In the genomic region with DNA sequence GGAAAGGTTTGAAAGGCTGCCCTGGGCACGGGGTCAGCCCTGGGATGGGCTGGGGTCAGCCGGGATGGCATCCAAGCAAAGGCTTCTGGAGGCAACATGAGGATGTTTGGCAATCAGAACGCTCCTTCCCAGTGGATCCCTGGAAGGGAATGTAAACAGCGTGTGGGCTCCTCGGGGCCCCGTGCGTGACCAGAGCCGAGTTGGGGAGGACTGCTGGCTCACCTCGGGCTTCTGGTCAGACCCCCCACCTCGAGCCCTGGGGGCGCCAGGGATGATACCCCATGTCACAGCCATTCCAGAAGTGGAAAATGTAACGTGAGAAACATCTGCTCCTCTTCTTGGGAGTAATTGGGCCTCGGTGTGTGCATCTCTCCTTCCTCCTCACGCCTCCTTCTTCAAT, we compare ENCODE assay signal across 14 cellular contexts.
DNase-seq lines count a peak whose midpoint lies in the region; ATAC-seq and TF ChIP-seq lines count a peak whose summit lies in the region.
"Had no signal": no experiment of that assay in that cellular context is flagged by ENCODE, and none has a peak within 500 bp of the region (broad histone marks: within the 10 kb centered on the region; RNA-seq: fewer than 3 reads in every experiment).

No MANE protein-coding gene starts in this region.

- peaks cover 17% of the 10 kb centered on the region for H3K4me1 ChIP-seq in IMR-90 (ENCODE audit: control insufficient read depth, insufficient read depth, low read length)
- H3K4me1 ChIP-seq in neural progenitor cell, result peaks cover 7% of the 10 kb centered on the region
- H3K4me1 ChIP-seq: BLaER1 treated with 17β-estradiol and CSF1 and Interleukin-3, amounts not matched to agents 10 nM and 100 nM; HAP-1 had no signal

- H3K23ac ChIP-seq in IMR-90 (ENCODE audit: low read depth, low read length), result no peak overlapping the region

- no peaks in the 10 kb centered on the region for H3F3A ChIP-seq in neural progenitor cell (ENCODE audit: low read depth)

- peak overlapping the region; percentile 47 for H2BK5ac ChIP-seq in IMR-90 (ENCODE audit: low read depth, low read length, poor library complexity, severe bottlenecking)

- H3K9me1 ChIP-seq in IMR-90 (ENCODE audit: insufficient read depth, low read length), result peaks cover 12% of the 10 kb centered on the region

- DNase-seq in IMR-90 (peak; percentile 36), dorsolateral prefrontal cortex (no peak), neural progenitor cell (ENCODE audit: low spot score) (no peak), immature natural killer cell (no peak), DMS153 (lab: John Stamatoyannopoulos, UW) (no peak), UCSD-AML1 (lab: John Stamatoyannopoulos, UW; ENCODE audit: unreplicated experiment) (no peak)
- DNase-seq: Karpas-422, NCI-H1105 treated with DMSO at 0.1 percent for 48 hours, NCI-H187, NCI-H446, PC-9 had no signal

- peaks cover 29% of the 10 kb centered on the region for H3K4me1 Mint-ChIP-seq in neural progenitor cell
- H3K4me1 Mint-ChIP-seq in immature natural killer cell, result no peaks in the 10 kb centered on the region

- intact Hi-C loops in IMR-90 (cut with micrococcal nuclease), result loop anchor here (2.0 to 10.0 kb wide), 2 partner anchors 37 to 289 kb away; no protein-coding TSS in a partner anchor
- intact Hi-C loops in dorsolateral prefrontal cortex (cut with DNase I), result no loop called here

- dilution Hi-C loops in IMR-90 (cut with HindIII; ENCODE audit: low sequenced_read_pairs, unreplicated experiment), result no loop called here

- no peaks in the 10 kb centered on the region for H3K79me2 ChIP-seq in neural progenitor cell (ENCODE audit: low read depth)

- H2AK5ac ChIP-seq in IMR-90 (ENCODE audit: low read depth, low read length), result 0 out of 2 replicates have a peak overlapping the region, but pooled peaks have one; percentile 17

- no TSS peak for BruUV-seq in IMR-90 (replicated peaks; lab: Mats Ljungman, UMichigan)

- no peaks in the 10 kb centered on the region for H3K9me3 ChIP-seq in IMR-90 (ENCODE audit: control insufficient read depth, insufficient read depth, low read length)
- no peaks in the 10 kb centered on the region for H3K9me3 ChIP-seq in neural progenitor cell (ENCODE audit: low read depth)
- H3K9me3 ChIP-seq: HAP-1 had no signal

- H2BK20ac ChIP-seq in IMR-90 (ENCODE audit: low read depth, low read length), result peak overlapping the region; percentile 85; the same call in 1 of the 2 replicates

- peak overlapping the region; percentile 20; the same call in 1 of the 3 replicates for H2BK15ac ChIP-seq in IMR-90 (ENCODE audit: low read depth, low read length)

- 0 out of 2 replicates have a peak overlapping the region, but pooled peaks have one; percentile 18 for H3K56ac ChIP-seq in IMR-90 (ENCODE audit: extremely low read depth, insufficient read depth, low read length)

- H2AK9ac ChIP-seq in IMR-90 (replicated peaks; ENCODE audit: low read depth, low read length, poor library complexity), result peak overlapping the region; percentile 13

- H2AFZ ChIP-seq in IMR-90 (replicated peaks; ENCODE audit: low read length, poor library complexity) (peak overlapping the region; percentile 79), neural progenitor cell (replicated peaks) (no peak overlapping the region)
- H2AFZ ChIP-seq: PC-9 had no signal

- H3K4me3 ChIP-seq in IMR-90 (ENCODE audit: insufficient read depth, low read depth, low read length) (no peak overlapping the region), dorsolateral prefrontal cortex (no peak overlapping the region), neural progenitor cell (no peak overlapping the region)
- H3K4me3 ChIP-seq: BLaER1 treated with 17β-estradiol and CSF1 and Interleukin-3, amounts not matched to agents 10 nM and 100 nM; HAP-1; PC-9 had no signal

- H4K91ac ChIP-seq in IMR-90 (ENCODE audit: insufficient read depth, low read depth, low read length), result peak overlapping the region; percentile 60

- no peak for TF ChIP-seq POLR2A in IMR-90 (IDR thresholded peaks at IDR 0.05; ENCODE audit: low read depth, low read length)

- H4K20me1 ChIP-seq in IMR-90 (ENCODE audit: insufficient read depth, low read length) (no peaks in the 10 kb centered on the region), neural progenitor cell (ENCODE audit: low read depth) (no peaks in the 10 kb centered on the region)
- H4K20me1 ChIP-seq: BLaER1 treated with 17β-estradiol and CSF1 and Interleukin-3, amounts not matched to agents 10 nM and 100 nM had no signal

- no peak overlapping the region for H3K4me3 Mint-ChIP-seq in neural progenitor cell
- H3K4me3 Mint-ChIP-seq in immature natural killer cell, result no peak overlapping the region

- H3K79me1 ChIP-seq in IMR-90 (ENCODE audit: low read depth in 1 of 2, low read length in 2 of 2), result no peaks in the 10 kb centered on the region

- TF ChIP-seq CTCF in IMR-90 (conservative IDR thresholded peaks at IDR 0.05; ENCODE audit: low read depth, low read length), result no peak
- no peak for TF ChIP-seq CTCF in dorsolateral prefrontal cortex (IDR thresholded peaks at IDR 0.05 in 54 of 56, conservative IDR thresholded peaks at IDR 0.05 in 2 of 56; ENCODE audit: low read depth in 1 of 56, partially characterized antibody in 56 of 56)
- TF ChIP-seq CTCF in neural progenitor cell (IDR thresholded peaks at IDR 0.05), result no peak

- 60% methylated on average over 1 of the region's 14 CpGs; no CpG with 5 or more reads in 1 of the 2 experiments for WGBS in IMR-90 (ENCODE audit: extremely low coverage in 2 of 2, insufficient read length in 1 of 2), 2 experiments

- no peak for TF ChIP-seq RAD21 in IMR-90 (IDR thresholded peaks at IDR 0.05; ENCODE audit: low read length)

- H4K5ac ChIP-seq in IMR-90 (ENCODE audit: low read depth, low read length), result peak overlapping the region; percentile 43; the same call in 1 of the 2 replicates

- H3K27me3 ChIP-seq in IMR-90 (ENCODE audit: control insufficient read depth, insufficient read depth, low read length), result no peaks in the 10 kb centered on the region
- H3K27me3 ChIP-seq in dorsolateral prefrontal cortex, result no peaks in the 10 kb centered on the region
- H3K27me3 ChIP-seq in neural progenitor cell, result no peaks in the 10 kb centered on the region
- H3K27me3 ChIP-seq: BLaER1 treated with 17β-estradiol and CSF1 and Interleukin-3, amounts not matched to agents 10 nM and 100 nM had no signal

- H3K36me3 ChIP-seq in IMR-90 (ENCODE audit: control insufficient read depth, insufficient read depth, low read length) (no peaks in the 10 kb centered on the region), neural progenitor cell (no peaks in the 10 kb centered on the region)
- H3K36me3 ChIP-seq: BLaER1 treated with 17β-estradiol and CSF1 and Interleukin-3, amounts not matched to agents 10 nM and 100 nM; HAP-1 had no signal

- in situ Hi-C loops in IMR-90 (cut with MboI; ENCODE audit: low sequenced_read_pairs), result no loop called here

- H3K9me3 Mint-ChIP-seq in neural progenitor cell (no peaks in the 10 kb centered on the region), immature natural killer cell (no peaks in the 10 kb centered on the region)

- POLR2A ChIA-PET in IMR-90 (lab: Charles Lee; ENCODE audit: unreplicated experiment), result no interaction called here

- peak overlapping the region; percentile 8 for H3K27ac Mint-ChIP-seq in neural progenitor cell
- no peak overlapping the region for H3K27ac Mint-ChIP-seq in immature natural killer cell

- CTCF ChIA-PET in IMR-90 (lab: Yijun Ruan, JAX), result no interaction called here

- peak overlapping the region in 1 of 2 experiments; percentile 26; a peak in 2 of 4 replicates for H4K8ac ChIP-seq in IMR-90 (ENCODE audit: low read depth in 2 of 2, low read length in 2 of 2)

- peak overlapping the region; percentile 85 for H3K4ac ChIP-seq in IMR-90 (ENCODE audit: low read depth, low read length)

- H3K4me2 ChIP-seq in IMR-90 (ENCODE audit: low read depth, low read length), result peak overlapping the region; percentile 11
- no peak overlapping the region for H3K4me2 ChIP-seq in neural progenitor cell
- H3K4me2 ChIP-seq: BLaER1 treated with 17β-estradiol and CSF1 and Interleukin-3, amounts not matched to agents 10 nM and 100 nM; PC-9 had no signal

- no peak overlapping the region for H3K9ac ChIP-seq in IMR-90 (ENCODE audit: low read depth, low read length)
- H3K9ac ChIP-seq in neural progenitor cell, result no peak overlapping the region
- H3K9ac ChIP-seq: BLaER1 treated with 17β-estradiol and CSF1 and Interleukin-3, amounts not matched to agents 10 nM and 100 nM had no signal

- H3K27ac ChIP-seq in IMR-90 (ENCODE audit: insufficient read depth, low read length) (no peak overlapping the region; the same call in 1 of the 2 replicates), dorsolateral prefrontal cortex (peak overlapping the region in 44 of 59 donors; percentile 1 to 81 (median 60)), neural progenitor cell (no peak overlapping the region)
- H3K27ac ChIP-seq: BLaER1 treated with 17β-estradiol and CSF1 and Interleukin-3, amounts not matched to agents 10 nM and 100 nM; PC-9 had no signal

- H3K36me3 Mint-ChIP-seq in neural progenitor cell (no peaks in the 10 kb centered on the region), immature natural killer cell (no peaks in the 10 kb centered on the region)

- peak overlapping the region; percentile 72 for H2BK120ac ChIP-seq in IMR-90 (ENCODE audit: low read depth, low read length)

- H3K18ac ChIP-seq in IMR-90 (ENCODE audit: low read depth, low read length), result peak overlapping the region; percentile 18

- H3K27me3 Mint-ChIP-seq in neural progenitor cell (ENCODE audit: insufficient read depth, low read depth), result peaks cover 5% of the 10 kb centered on the region
- H3K27me3 Mint-ChIP-seq in immature natural killer cell (ENCODE audit: low read depth in 3 of 3), result peaks cover 2 to 7% (median 3%) of the 10 kb centered on the region in 3 donors

- H3K14ac ChIP-seq in IMR-90 (replicated peaks; ENCODE audit: low read depth, low read length), result peak overlapping the region; percentile 32; the same call in 1 of the 2 replicates

- peak; percentile 17; the same call in 1 of the 2 replicates for ATAC-seq in IMR-90 (ENCODE audit: low read depth)
- ATAC-seq in GM18858 (IDR thresholded peaks at IDR 0.05; ENCODE audit: unreplicated experiment), result no peak

TF ChIP-seq in IMR-90, 13 proteins besides CTCF, POLR2A, EP300 and RAD21 (continues in another document):
- no peak for TF ChIP-seq RFX5 (IDR thresholded peaks at IDR 0.05; ENCODE audit: low read depth, low read length)
- TF ChIP-seq, protein P1, sequence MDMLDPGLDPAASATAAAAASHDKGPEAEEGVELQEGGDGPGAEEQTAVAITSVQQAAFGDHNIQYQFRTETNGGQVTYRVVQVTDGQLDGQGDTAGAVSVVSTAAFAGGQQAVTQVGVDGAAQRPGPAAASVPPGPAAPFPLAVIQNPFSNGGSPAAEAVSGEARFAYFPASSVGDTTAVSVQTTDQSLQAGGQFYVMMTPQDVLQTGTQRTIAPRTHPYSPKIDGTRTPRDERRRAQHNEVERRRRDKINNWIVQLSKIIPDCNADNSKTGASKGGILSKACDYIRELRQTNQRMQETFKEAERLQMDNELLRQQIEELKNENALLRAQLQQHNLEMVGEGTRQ (IDR thresholded peaks at IDR 0.05; ENCODE audit: low read depth, low read length), result no peak
- no peak for TF ChIP-seq NFE2L2 (IDR thresholded peaks at IDR 0.05; ENCODE audit: low read depth, low read length)
- TF ChIP-seq SMC3 (IDR thresholded peaks at IDR 0.05; ENCODE audit: low read depth, low read length), result no peak
- TF ChIP-seq MXI1 (IDR thresholded peaks at IDR 0.05; ENCODE audit: borderline replicate concordance, low read depth, low read length), result no peak
- no peak for TF ChIP-seq RCOR1 (IDR thresholded peaks at IDR 0.05; ENCODE audit: insufficient replicate concordance, low read length)

Comparison
In these comparisons a context has a peak if more than half of its experiments do, and no peak if none do; other contexts are left out.
1. H3K27ac ChIP-seq: peak in dorsolateral prefrontal cortex (44 of 59); none in IMR-90 (single experiment) and neural progenitor cell (single experiment).